In genomic region chrX:3711331-3711917, GRCh38 we compare ENCODE assay signal across 9 cellular contexts. TPM values are rescaled to one million over a fixed set of nuclear protein-coding genes. Genes with fewer than 3 reads are reported as not detected.
DNase-seq lines count a peak whose midpoint lies in the region; ATAC-seq lines count a peak whose summit lies in the region.
"Had no signal": no experiment of that assay in that cellular context is flagged by ENCODE, and none has a peak within 500 bp of the region (broad histone marks: within the 10 kb centered on the region; RNA-seq: fewer than 3 reads in every experiment).

No MANE protein-coding gene starts in this region.

- peak overlapping the region; percentile 84 to 94 for H3K27ac ChIP-seq in esophagus (ENCODE audit: low read depth in 2 of 2, low read length in 1 of 2)

- no peaks in the 10 kb centered on the region for H3K9me3 ChIP-seq in esophagus (ENCODE audit: control insufficient read depth in 2 of 2, insufficient read depth in 1 of 2, low read depth in 1 of 2, low read length in 1 of 2)

- peaks cover 45 to 60% (median 49%) of the 10 kb centered on the region in 3 donors for H3K4me1 Mint-ChIP-seq in T-cell

- CTCF ChIA-PET in T-cell (lab: Charles Lee) = no interaction called here

- intact Hi-C loops in sciatic nerve (cut with DNase I) = no loop called here

- H3K4me1 ChIP-seq in esophagus (ENCODE audit: control insufficient read depth in 2 of 2, insufficient read depth in 2 of 2, low read length in 1 of 2) = no peaks in the 10 kb centered on the region

- WGBS in esophagus, 2 donors = 25 to 43% methylated on average over 16 of the region's 16 CpGs

- ATAC-seq in GM21367 (IDR thresholded peaks at IDR 0.05; ENCODE audit: unreplicated experiment) (peak; percentile 24), T-cell (replicated peaks in 1 of 4) (no peak), sciatic nerve (peak; percentile 54)
- ATAC-seq: Panc1 had no signal

- peak overlapping the region; percentile 97 to 99 (median 98) for H3K4me3 Mint-ChIP-seq in T-cell

- no peaks in the 10 kb centered on the region for H3K36me3 Mint-ChIP-seq in T-cell

- DNase-seq in T-cell (peak in 18 of 34 experiments; percentile 10 to 41 (median 29)), sciatic nerve (ENCODE audit: low spot score) (no peak), cerebellar cortex (ENCODE audit: low spot score) (no peak), iPS-NIHi11 (ENCODE audit: low spot score) (no peak), GM03348 (ENCODE audit: low spot score) (no peak)
- DNase-seq in effector CD4-positive, alpha-beta T cell = no peak

- no peaks in the 10 kb centered on the region for H3K36me3 ChIP-seq in esophagus (ENCODE audit: control insufficient read depth in 2 of 2, insufficient read depth in 2 of 2, low read length in 1 of 2)

- POLR2A ChIA-PET in T-cell (lab: Charles Lee) = interaction anchor here in 1 of 2 donors (0.6 to 1.7 kb wide), 2 partner anchors 11 to 14 kb away, joined by 4 to 8 read pairs; no protein-coding TSS in a partner anchor

- H3K27me3 Mint-ChIP-seq in T-cell = no peaks in the 10 kb centered on the region

- no peaks in the 10 kb centered on the region for H3K27me3 ChIP-seq in esophagus (ENCODE audit: control insufficient read depth in 1 of 2, insufficient read depth in 2 of 2, low read length in 2 of 2)

- no peaks in the 10 kb centered on the region for H3K9me3 Mint-ChIP-seq in T-cell

- H3K27ac Mint-ChIP-seq in T-cell = peak overlapping the region; percentile 95 to 96

- peak overlapping the region; percentile 79 to 90 for H3K4me3 ChIP-seq in esophagus (ENCODE audit: low read depth in 1 of 2, low read length in 2 of 2)

RNA-seq across cellular contexts. Expression of gene PRKX, which starts 2.0 kb away (rescaled TPM):
- 10 to 100 TPM; 55.9 to 83.2 (median 63.2) TPM for total RNA-seq in T-cell
- polyA plus RNA-seq in esophagus = 10 to 100 TPM in 1 of 2 donors, 1 to 10 TPM in 1; 5.6 to 15.4 TPM
- 28.9 TPM for total RNA-seq in sciatic nerve

Comparison
In these comparisons a context has a peak if more than half of its experiments do, and no peak if none do; other contexts are left out.
1. ATAC-seq: peak in GM21367 (single experiment) and sciatic nerve (single experiment); none in T-cell (0 of 4).
2. DNase-seq: peak in T-cell (18 of 34); none in sciatic nerve (single experiment), cerebellar cortex (single experiment), iPS-NIHi11 (single experiment), GM03348 (single experiment) and effector CD4-positive, alpha-beta T cell (single experiment).